In genomic region chr13:101875717-101876393, GRCh38 we compare ENCODE assay signal across 11 cellular contexts.
DNase-seq lines count a peak whose midpoint lies in the region; ATAC-seq, FAIRE-seq and TF ChIP-seq lines count a peak whose summit lies in the region.
"Had no signal": no experiment of that assay in that cellular context is flagged by ENCODE, and none has a peak within 500 bp of the region (broad histone marks: within the 10 kb centered on the region; RNA-seq: fewer than 3 reads in every experiment).

No MANE protein-coding gene starts in this region.

- WGBS in prostate gland, result 39% methylated on average over 7 of the region's 7 CpGs

- H3K4me3 ChIP-seq in choroid plexus epithelial cell (ENCODE audit: low read depth, low read length) (no peak overlapping the region), prostate gland (no peak overlapping the region)

- intact Hi-C loops in prostate gland (cut with DNase I), result no loop called here

- ATAC-seq in GM18868 (IDR thresholded peaks at IDR 0.05; ENCODE audit: unreplicated experiment), result no peak
- ATAC-seq: activated T-helper 17 cell treated with anti-CD3 and anti-CD28 coated beads, Interleukin-2, amount 50 U/mL, for 72 hours had no signal

- H3K27ac ChIP-seq in prostate gland, result no peak overlapping the region

- peak; percentile 5 for DNase-seq in H54 (ENCODE audit: insufficient read length, low spot score)
- peak; percentile 60 for DNase-seq in NCI-H510A (lab: John Stamatoyannopoulos, UW)
- peak; percentile 97 for DNase-seq in choroid plexus epithelial cell (ENCODE audit: low read depth)
- DNase-seq in prostate gland (ENCODE audit: low spot score), result peak; percentile 10
- DNase-seq in OCI-M2 (lab: John Stamatoyannopoulos, UW; ENCODE audit: unreplicated experiment), result no peak
- DNase-seq in stimulated activated naive CD4-positive, alpha-beta T cell (lab: John Stamatoyannopoulos, UW), result no peak
- DNase-seq in NCI-H2227 (lab: John Stamatoyannopoulos, UW; ENCODE audit: unreplicated experiment), result no peak
- DNase-seq: erythroblast, naive B cell had no signal

- no peaks in the 10 kb centered on the region for H3K9me3 ChIP-seq in prostate gland

- H3K36me3 ChIP-seq in prostate gland, result no peaks in the 10 kb centered on the region

- TF ChIP-seq POLR2A in H54 (IDR thresholded peaks at IDR 0.05; ENCODE audit: low read depth, low read length) (no peak), prostate gland (IDR thresholded peaks at IDR 0.05) (no peak)

- TF ChIP-seq CTCF in choroid plexus epithelial cell (conservative IDR thresholded peaks at IDR 0.05; ENCODE audit: low read depth, low read length) (no peak), prostate gland (IDR thresholded peaks at IDR 0.05) (no peak)

- H3K4me1 ChIP-seq in prostate gland (replicated peaks), result no peaks in the 10 kb centered on the region

- H3K27me3 ChIP-seq in prostate gland (replicated peaks; ENCODE audit: insufficient read depth), result no peaks in the 10 kb centered on the region

- peak; percentile 92 for FAIRE-seq in H54 (lab: Jason Lieb, UNC)

Comparison
In these comparisons a context has a peak if more than half of its experiments do, and no peak if none do; other contexts are left out.
1. DNase-seq: peak in H54 (single experiment), NCI-H510A (single experiment), choroid plexus epithelial cell (single experiment) and prostate gland (single experiment); none in OCI-M2 (single experiment), stimulated activated naive CD4-positive, alpha-beta T cell (0 of 6) and NCI-H2227 (single experiment).